11 cellular contexts compared by ENCODE assay signal in the genomic region with DNA sequence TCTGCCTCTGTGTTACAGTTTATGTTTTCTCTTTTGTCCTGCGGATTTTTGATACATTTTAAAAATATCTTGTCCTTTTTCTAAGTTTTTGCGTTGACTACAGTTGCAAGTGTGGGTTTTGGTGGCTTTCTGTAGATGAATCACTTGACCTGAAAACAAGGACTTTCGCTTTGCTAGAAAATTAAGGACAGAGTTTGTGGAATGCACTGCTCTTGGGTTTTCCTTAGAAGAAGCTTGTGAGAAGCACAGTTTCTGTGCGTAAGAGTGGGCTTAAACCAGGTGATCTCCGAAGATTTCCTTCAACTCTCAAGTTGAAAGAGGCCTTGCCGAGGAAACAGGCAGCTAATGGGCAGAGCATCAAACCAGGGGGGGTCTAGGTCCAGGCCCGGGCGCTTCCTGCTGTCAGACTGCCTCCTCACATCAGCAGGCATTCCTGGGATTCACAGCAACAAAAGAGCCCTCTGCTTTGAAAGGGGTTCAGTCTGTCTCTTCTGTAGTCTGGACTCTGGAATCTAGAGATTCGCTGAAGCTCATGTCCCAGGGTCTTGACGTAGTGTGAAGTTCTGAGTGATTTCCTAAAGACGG. TPM values are rescaled to one million over a fixed set of nuclear protein-coding genes. Genes with fewer than 3 reads are reported as not detected.
A peak's percentile ranks its signal among the peaks of the same experiment; 100 is the strongest.
DNase-seq lines count a peak whose midpoint lies in the region; ATAC-seq, FAIRE-seq and TF ChIP-seq lines count a peak whose summit lies in the region.
"Had no signal": no experiment of that assay in that cellular context is flagged by ENCODE, and none has a peak within 500 bp of the region (broad histone marks: within the 10 kb centered on the region; RNA-seq: fewer than 3 reads in every experiment).

No MANE protein-coding gene starts in this region.

- no peaks in the 10 kb centered on the region for H3K27me3 Mint-ChIP-seq in CD4-positive, CD25-positive, alpha-beta regulatory T cell
- no peaks in the 10 kb centered on the region for H3K27me3 Mint-ChIP-seq in T-helper 17 cell
- H3K27me3 Mint-ChIP-seq in mesothelial cell of epicardium (ENCODE audit: low read depth): no peaks in the 10 kb centered on the region

- no peaks in the 10 kb centered on the region for H3K9me3 Mint-ChIP-seq in CD4-positive, CD25-positive, alpha-beta regulatory T cell
- no peaks in the 10 kb centered on the region for H3K9me3 Mint-ChIP-seq in mesothelial cell of epicardium

- no peak for ATAC-seq in CD4-positive, CD25-positive, alpha-beta regulatory T cell (ENCODE audit: low read depth in 2 of 2)
- no peak for ATAC-seq in T-helper 17 cell
- no peak for ATAC-seq in HG03159 (IDR thresholded peaks at IDR 0.05; ENCODE audit: unreplicated experiment)
- no peak for ATAC-seq in GM19328 (IDR thresholded peaks at IDR 0.05; ENCODE audit: unreplicated experiment)

- TF ChIP-seq CTCF in mesothelial cell of epicardium (IDR thresholded peaks at IDR 0.05; ENCODE audit: unreplicated experiment): no peak
- TF ChIP-seq CTCF in RWPE1 (conservative IDR thresholded peaks at IDR 0.05; ENCODE audit: low read depth): no peak

- peaks cover 26% of the 10 kb centered on the region for H3K36me3 ChIP-seq in CD4-positive, CD25-positive, alpha-beta regulatory T cell (ENCODE audit: control insufficient read depth, insufficient read depth, low read length)

- H3K9me3 ChIP-seq in CD4-positive, CD25-positive, alpha-beta regulatory T cell (ENCODE audit: control insufficient read depth in 2 of 2, low read length in 2 of 2): no peaks in the 10 kb centered on the region
- H3K9me3 ChIP-seq in T-helper 17 cell (ENCODE audit: control insufficient read depth, low read length, poor library complexity, severe bottlenecking): no peaks in the 10 kb centered on the region

- H3K27ac ChIP-seq in CD4-positive, CD25-positive, alpha-beta regulatory T cell (ENCODE audit: insufficient read depth, low read length, poor library complexity, severe bottlenecking): peak overlapping the region; percentile 58
- H3K27ac ChIP-seq in RWPE1: no peak overlapping the region; the same call in 1 of the 2 replicates
- H3K27ac ChIP-seq: C4-2B had no signal

- peaks cover 30 to 99% (median 73%) of the 10 kb centered on the region in 4 donors for H3K4me1 Mint-ChIP-seq in CD4-positive, CD25-positive, alpha-beta regulatory T cell
- H3K4me1 Mint-ChIP-seq in T-helper 17 cell (peaks cover 58% of the 10 kb centered on the region), mesothelial cell of epicardium (peaks cover 14% of the 10 kb centered on the region)

- POLR2A ChIA-PET in RWPE1 (lab: Yijun Ruan, JAX; ENCODE audit: low non-redundant PET): no interaction called here

- peak overlapping the region; percentile 64 to 71 (median 70) for H3K4me3 Mint-ChIP-seq in CD4-positive, CD25-positive, alpha-beta regulatory T cell
- peak overlapping the region; percentile 74 for H3K4me3 Mint-ChIP-seq in T-helper 17 cell
- no peak overlapping the region for H3K4me3 Mint-ChIP-seq in mesothelial cell of epicardium

- no peak for FAIRE-seq in GM19239 (lab: Jason Lieb, UNC)
- FAIRE-seq: endometrium had no signal

- H3K4me3 ChIP-seq in CD4-positive, CD25-positive, alpha-beta regulatory T cell (ENCODE audit: low read depth, low read length): peak overlapping the region; percentile 67

- H3K4me1 ChIP-seq in CD4-positive, CD25-positive, alpha-beta regulatory T cell (ENCODE audit: control insufficient read depth, insufficient read depth, low read length, poor library complexity, severe bottlenecking): peaks cover 97% of the 10 kb centered on the region

- H3K27ac Mint-ChIP-seq in CD4-positive, CD25-positive, alpha-beta regulatory T cell: peak overlapping the region; percentile 67 to 85 (median 76)
- peak overlapping the region; percentile 99 for H3K27ac Mint-ChIP-seq in T-helper 17 cell
- H3K27ac Mint-ChIP-seq in mesothelial cell of epicardium: peak overlapping the region; percentile 64

- DNase-seq in CD4-positive, CD25-positive, alpha-beta regulatory T cell: no peak
- DNase-seq in T-helper 17 cell: no peak
- DNase-seq in dermis microvascular lymphatic vessel endothelial cell (ENCODE audit: low read depth in 2 of 2): peak; percentile 18 to 25
- no peak for DNase-seq in mesothelial cell of epicardium (ENCODE audit: low spot score in 2 of 2, unreplicated experiment in 2 of 2)
- no peak for DNase-seq in RWPE1 (ENCODE audit: low spot score)
- DNase-seq in GM19239 (ENCODE audit: insufficient read length, low spot score): no peak
- DNase-seq: NCI-H510A had no signal

- peaks cover 18% of the 10 kb centered on the region for H3K36me3 Mint-ChIP-seq in CD4-positive, CD25-positive, alpha-beta regulatory T cell
- H3K36me3 Mint-ChIP-seq in T-helper 17 cell (ENCODE audit: low read depth) (peaks cover 5% of the 10 kb centered on the region), mesothelial cell of epicardium (no peaks in the 10 kb centered on the region)

- CTCF ChIA-PET in RWPE1 (lab: Yijun Ruan, JAX): no interaction called here

- no peaks in the 10 kb centered on the region for H3K27me3 ChIP-seq in CD4-positive, CD25-positive, alpha-beta regulatory T cell (ENCODE audit: control insufficient read depth, insufficient read depth, low read length)

RNA-seq across cellular contexts. Expression of a gene that starts 17.3 kb away (rescaled TPM):
- total RNA-seq in CD4-positive, CD25-positive, alpha-beta regulatory T cell: 167 TPM
- polyA plus RNA-seq in CD4-positive, CD25-positive, alpha-beta regulatory T cell: 10 to 100 TPM; 44.8 to 62.3 (median 58.6) TPM
- total RNA-seq in T-helper 17 cell (100 to 1,000 TPM; 114 to 151 TPM), dermis microvascular lymphatic vessel endothelial cell (35.8 and 54.5 TPM in 2 replicates), mesothelial cell of epicardium (57.5 to 59.5 TPM (median 58.9 TPM) in 3 replicates)

Comparison
In these comparisons a context has a peak if more than half of its experiments do, and no peak if none do; other contexts are left out.
1. DNase-seq: peak in dermis microvascular lymphatic vessel endothelial cell (2 of 2); none in CD4-positive, CD25-positive, alpha-beta regulatory T cell (0 of 3), T-helper 17 cell (0 of 3), mesothelial cell of epicardium (0 of 2), RWPE1 (single experiment) and GM19239 (single experiment).
2. Peak in every context shown above with its lines, with median percentiles within 50 percentile points of each other: H3K27ac Mint-ChIP-seq.